ENCODE assay signal across 12 cellular contexts in genomic region chr2:191318729-191319078, GRCh38.
DNase-seq lines count a peak whose midpoint lies in the region; ATAC-seq and TF ChIP-seq lines count a peak whose summit lies in the region.
"Had no signal": no experiment of that assay in that cellular context is flagged by ENCODE, and none has a peak within 500 bp of the region (broad histone marks: within the 10 kb centered on the region; RNA-seq: fewer than 3 reads in every experiment).

No MANE protein-coding gene starts in this region.

- H2AFZ ChIP-seq in ACC112 (ENCODE audit: low read length, unreplicated experiment): no peak overlapping the region

- H3K27ac ChIP-seq in ACC112 (ENCODE audit: low read depth, low read length) (peak overlapping the region; percentile 85), KOPT-K1 (ENCODE audit: low read depth, low read length, poor library complexity, severe bottlenecking) (peak overlapping the region; percentile 8), lower lobe of right lung (peak overlapping the region; percentile 15)
- H3K27ac ChIP-seq: KMS-11, neutrophil had no signal

- H3K27me3 ChIP-seq in ACC112 (ENCODE audit: insufficient read depth, low read length) (no peaks in the 10 kb centered on the region), lower lobe of right lung (ENCODE audit: low read depth) (no peaks in the 10 kb centered on the region)
- H3K27me3 ChIP-seq: neutrophil had no signal

- H3K36me3 ChIP-seq in ACC112 (ENCODE audit: insufficient read depth, low read length) (peaks cover 2% of the 10 kb centered on the region; the same call in 1 of the 2 replicates), KOPT-K1 (ENCODE audit: insufficient read depth, low read length) (no peaks in the 10 kb centered on the region), lower lobe of right lung (no peaks in the 10 kb centered on the region)
- H3K36me3 ChIP-seq: neutrophil had no signal

- peak overlapping the region; percentile 19; the same call in 1 of the 2 replicates for H3K4me3 ChIP-seq in ACC112 (ENCODE audit: low read depth, low read length)
- no peak overlapping the region for H3K4me3 ChIP-seq in cardiac fibroblast (replicated peaks in 1 of 2; ENCODE audit: low read depth in 2 of 2, low read length in 2 of 2)
- no peak overlapping the region for H3K4me3 ChIP-seq in lower lobe of right lung

- peak; percentile 48 to 64 for ATAC-seq in lower lobe of right lung
- no peak for ATAC-seq in omental fat pad (ENCODE audit: low FRiP score)

- DNase-seq in cardiac fibroblast (ENCODE audit: low read depth in 2 of 2): peak; percentile 73 to 78
- DNase-seq in lower lobe of right lung: no peak
- DNase-seq in omental fat pad (ENCODE audit: low spot score): no peak
- DNase-seq in SK-N-DZ (ENCODE audit: low spot score): no peak
- DNase-seq in putamen (ENCODE audit: low spot score): no peak
- no peak for DNase-seq in central memory CD4-positive, alpha-beta T cell
- DNase-seq: CD8-positive, alpha-beta memory T cell; cerebellar nuclear complex had no signal

- intact Hi-C loops in lower lobe of right lung (cut with DNase I): no loop called here

- TF ChIP-seq CTCF in cardiac fibroblast (IDR thresholded peaks at IDR 0.05; ENCODE audit: low read depth, low read length): no peak
- TF ChIP-seq CTCF in lower lobe of right lung (IDR thresholded peaks at IDR 0.05): no peak
- TF ChIP-seq CTCF in omental fat pad (IDR thresholded peaks at IDR 0.05): no peak

- H3K79me2 ChIP-seq in ACC112 (ENCODE audit: control insufficient read depth, insufficient read depth, low read length, unreplicated experiment): peaks cover 74% of the 10 kb centered on the region

- H3K4me1 ChIP-seq in ACC112 (ENCODE audit: control insufficient read depth, insufficient read depth, low read length, unreplicated experiment): peaks cover 46% of the 10 kb centered on the region
- H3K4me1 ChIP-seq in lower lobe of right lung: peaks cover 43% of the 10 kb centered on the region

- peaks cover 5% of the 10 kb centered on the region for H3K9me3 ChIP-seq in KOPT-K1 (ENCODE audit: insufficient read depth, low read length, poor library complexity, severe bottlenecking)
- H3K9me3 ChIP-seq in lower lobe of right lung: peaks cover 1% of the 10 kb centered on the region
- H3K9me3 ChIP-seq: neutrophil had no signal

Comparison
In these comparisons a context has a peak if more than half of its experiments do, and no peak if none do; other contexts are left out.
1. H3K27ac ChIP-seq: peak in every context shown above with its lines; median percentile 85 in ACC112; 15 in lower lobe of right lung; 8 in KOPT-K1.
2. DNase-seq: peak in cardiac fibroblast (2 of 2); none in lower lobe of right lung (single experiment), omental fat pad (single experiment), SK-N-DZ (single experiment), putamen (single experiment) and central memory CD4-positive, alpha-beta T cell (single experiment).